1 cellular context compared by ENCODE assay signal in genomic region chr1:165753934-165754333, GRCh38.
TF ChIP-seq lines count a peak whose summit lies in the region.

No MANE protein-coding gene starts in this region.

TF ChIP-seq in WTC11, 78 proteins besides CTCF, POLR2A, EP300 and RAD21 (continued from another document):
- TF ChIP-seq ZNF532 (CRISPR knock-in tag; IDR thresholded peaks at IDR 0.05; ENCODE audit: borderline replicate concordance): no peak
- no peak for TF ChIP-seq KAT7 (CRISPR knock-in tag; IDR thresholded peaks at IDR 0.05; ENCODE audit: borderline replicate concordance)
- TF ChIP-seq ETV6 (CRISPR knock-in tag; IDR thresholded peaks at IDR 0.05): no peak
- TF ChIP-seq FOXP4 (CRISPR knock-in tag; IDR thresholded peaks at IDR 0.05): no peak
- TF ChIP-seq USF2 (CRISPR knock-in tag; IDR thresholded peaks at IDR 0.05): no peak
- TF ChIP-seq ATF6 (CRISPR knock-in tag; IDR thresholded peaks at IDR 0.05): no peak
- no peak for TF ChIP-seq HMGXB4 (CRISPR knock-in tag; IDR thresholded peaks at IDR 0.05)
TF ChIP-seq in WTC11: peak in this region for 0.
